Comparison of ENCODE assay signal across 1 cellular context in the genomic region with DNA sequence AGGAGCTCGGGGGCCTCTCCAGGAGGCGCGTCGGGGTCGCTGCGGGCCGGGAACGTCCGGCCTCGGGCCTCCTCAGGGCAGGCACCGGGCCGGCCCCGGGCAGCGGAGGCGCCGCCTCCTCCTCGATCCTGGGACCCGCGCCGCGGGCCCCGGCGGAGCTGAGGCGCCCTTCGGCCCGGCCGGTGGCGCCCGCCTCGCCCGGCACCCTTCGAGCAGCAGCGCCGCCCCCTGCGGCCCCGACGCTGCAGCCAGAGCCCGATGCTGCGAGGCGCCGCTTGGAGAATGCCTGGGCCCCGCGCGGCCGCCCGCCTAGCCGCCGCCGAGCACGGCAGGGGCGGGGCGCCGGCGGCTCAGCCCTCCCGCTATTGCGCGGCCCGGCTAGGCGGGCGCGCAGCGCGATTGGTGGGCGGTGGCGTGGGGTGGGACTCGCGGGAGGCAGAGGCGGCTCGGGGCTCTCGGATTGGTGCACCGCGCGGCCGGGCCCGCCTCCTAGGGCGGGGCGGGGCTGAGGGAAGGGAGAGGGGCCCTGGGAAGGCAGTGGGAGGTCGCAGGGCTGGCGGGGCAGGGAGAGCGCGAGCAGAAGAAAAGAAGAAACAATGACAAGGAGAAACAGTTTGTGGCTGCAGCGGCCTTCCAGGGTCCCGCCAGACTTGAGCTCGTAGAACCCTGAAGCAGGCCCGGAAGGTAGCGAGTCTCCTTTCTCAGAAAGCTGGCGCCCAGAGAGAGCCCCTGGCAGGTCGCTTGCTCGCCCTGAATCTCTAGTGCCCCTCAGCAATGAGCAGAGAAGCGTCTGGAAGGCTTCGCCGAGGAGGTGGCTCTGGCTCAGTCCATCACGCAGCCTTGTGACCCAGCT.
TF ChIP-seq lines count a peak whose summit lies in the region.

TSS of gene EEIG1 (minus strand) at position 284 of the 853 bp plus-strand sequence. CDS start 852 bp downstream, outside the sequence.

TF ChIP-seq in HepG2, 621 proteins besides CTCF, POLR2A, EP300 and RAD21 (continued from another document and continues in another):
- TF ChIP-seq, protein P1, sequence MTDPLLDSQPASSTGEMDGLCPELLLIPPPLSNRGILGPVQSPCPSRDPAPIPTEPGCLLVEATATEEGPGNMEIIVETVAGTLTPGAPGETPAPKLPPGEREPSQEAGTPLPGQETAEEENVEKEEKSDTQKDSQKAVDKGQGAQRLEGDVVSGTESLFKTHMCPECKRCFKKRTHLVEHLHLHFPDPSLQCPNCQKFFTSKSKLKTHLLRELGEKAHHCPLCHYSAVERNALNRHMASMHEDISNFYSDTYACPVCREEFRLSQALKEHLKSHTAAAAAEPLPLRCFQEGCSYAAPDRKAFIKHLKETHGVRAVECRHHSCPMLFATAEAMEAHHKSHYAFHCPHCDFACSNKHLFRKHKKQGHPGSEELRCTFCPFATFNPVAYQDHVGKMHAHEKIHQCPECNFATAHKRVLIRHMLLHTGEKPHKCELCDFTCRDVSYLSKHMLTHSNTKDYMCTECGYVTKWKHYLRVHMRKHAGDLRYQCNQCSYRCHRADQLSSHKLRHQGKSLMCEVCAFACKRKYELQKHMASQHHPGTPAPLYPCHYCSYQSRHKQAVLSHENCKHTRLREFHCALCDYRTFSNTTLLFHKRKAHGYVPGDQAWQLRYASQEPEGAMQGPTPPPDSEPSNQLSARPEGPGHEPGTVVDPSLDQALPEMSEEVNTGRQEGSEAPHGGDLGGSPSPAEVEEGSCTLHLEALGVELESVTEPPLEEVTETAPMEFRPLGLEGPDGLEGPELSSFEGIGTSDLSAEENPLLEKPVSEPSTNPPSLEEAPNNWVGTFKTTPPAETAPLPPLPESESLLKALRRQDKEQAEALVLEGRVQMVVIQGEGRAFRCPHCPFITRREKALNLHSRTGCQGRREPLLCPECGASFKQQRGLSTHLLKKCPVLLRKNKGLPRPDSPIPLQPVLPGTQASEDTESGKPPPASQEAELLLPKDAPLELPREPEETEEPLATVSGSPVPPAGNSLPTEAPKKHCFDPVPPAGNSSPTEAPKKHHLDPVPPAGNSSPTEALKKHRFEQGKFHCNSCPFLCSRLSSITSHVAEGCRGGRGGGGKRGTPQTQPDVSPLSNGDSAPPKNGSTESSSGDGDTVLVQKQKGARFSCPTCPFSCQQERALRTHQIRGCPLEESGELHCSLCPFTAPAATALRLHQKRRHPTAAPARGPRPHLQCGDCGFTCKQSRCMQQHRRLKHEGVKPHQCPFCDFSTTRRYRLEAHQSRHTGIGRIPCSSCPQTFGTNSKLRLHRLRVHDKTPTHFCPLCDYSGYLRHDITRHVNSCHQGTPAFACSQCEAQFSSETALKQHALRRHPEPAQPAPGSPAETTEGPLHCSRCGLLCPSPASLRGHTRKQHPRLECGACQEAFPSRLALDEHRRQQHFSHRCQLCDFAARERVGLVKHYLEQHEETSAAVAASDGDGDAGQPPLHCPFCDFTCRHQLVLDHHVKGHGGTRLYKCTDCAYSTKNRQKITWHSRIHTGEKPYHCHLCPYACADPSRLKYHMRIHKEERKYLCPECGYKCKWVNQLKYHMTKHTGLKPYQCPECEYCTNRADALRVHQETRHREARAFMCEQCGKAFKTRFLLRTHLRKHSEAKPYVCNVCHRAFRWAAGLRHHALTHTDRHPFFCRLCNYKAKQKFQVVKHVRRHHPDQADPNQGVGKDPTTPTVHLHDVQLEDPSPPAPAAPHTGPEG (CRISPR knock-in tag; IDR thresholded peaks at IDR 0.05), result no peak; the same call in 1 of the 2 replicates
- no peak for TF ChIP-seq RELA (CRISPR knock-in tag; IDR thresholded peaks at IDR 0.05)
- TF ChIP-seq ADNP (CRISPR knock-in tag; IDR thresholded peaks at IDR 0.05), result no peak
- 0 out of 2 replicates have a peak, but pooled peaks have one; percentile 11 for TF ChIP-seq GATAD2A (CRISPR knock-in tag; IDR thresholded peaks at IDR 0.05)
- TF ChIP-seq SP5 (CRISPR knock-in tag; IDR thresholded peaks at IDR 0.05; ENCODE audit: borderline replicate concordance, low read depth), result no peak; the same call in 1 of the 2 replicates
- TF ChIP-seq ZNF33A (CRISPR knock-in tag; IDR thresholded peaks at IDR 0.05; ENCODE audit: borderline replicate concordance), result no peak
- no peak for TF ChIP-seq ZEB1 (IDR thresholded peaks at IDR 0.05; ENCODE audit: insufficient replicate concordance, low read depth)
- no peak for TF ChIP-seq ZNF362 (CRISPR knock-in tag; IDR thresholded peaks at IDR 0.05; ENCODE audit: borderline replicate concordance)
- TF ChIP-seq, protein P2, sequence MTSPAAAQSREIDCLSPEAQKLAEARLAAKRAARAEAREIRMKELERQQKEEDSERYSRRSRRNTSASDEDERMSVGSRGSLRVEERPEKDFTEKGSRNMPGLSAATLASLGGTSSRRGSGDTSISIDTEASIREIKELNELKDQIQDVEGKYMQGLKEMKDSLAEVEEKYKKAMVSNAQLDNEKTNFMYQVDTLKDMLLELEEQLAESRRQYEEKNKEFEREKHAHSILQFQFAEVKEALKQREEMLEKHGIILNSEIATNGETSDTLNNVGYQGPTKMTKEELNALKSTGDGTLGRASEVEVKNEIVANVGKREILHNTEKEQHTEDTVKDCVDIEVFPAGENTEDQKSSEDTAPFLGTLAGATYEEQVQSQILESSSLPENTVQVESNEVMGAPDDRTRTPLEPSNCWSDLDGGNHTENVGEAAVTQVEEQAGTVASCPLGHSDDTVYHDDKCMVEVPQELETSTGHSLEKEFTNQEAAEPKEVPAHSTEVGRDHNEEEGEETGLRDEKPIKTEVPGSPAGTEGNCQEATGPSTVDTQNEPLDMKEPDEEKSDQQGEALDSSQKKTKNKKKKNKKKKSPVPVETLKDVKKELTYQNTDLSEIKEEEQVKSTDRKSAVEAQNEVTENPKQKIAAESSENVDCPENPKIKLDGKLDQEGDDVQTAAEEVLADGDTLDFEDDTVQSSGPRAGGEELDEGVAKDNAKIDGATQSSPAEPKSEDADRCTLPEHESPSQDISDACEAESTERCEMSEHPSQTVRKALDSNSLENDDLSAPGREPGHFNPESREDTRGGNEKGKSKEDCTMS (CRISPR knock-in tag; conservative IDR thresholded peaks at IDR 0.05), result no peak
- TF ChIP-seq FOXA3 (CRISPR knock-in tag; IDR thresholded peaks at IDR 0.05), result no peak
- peak; percentile 46 for TF ChIP-seq THAP11 (CRISPR knock-in tag; IDR thresholded peaks at IDR 0.05)
- TF ChIP-seq ZNF788 (CRISPR knock-in tag; IDR thresholded peaks at IDR 0.05; ENCODE audit: borderline replicate concordance), result 0 out of 2 replicates have a peak, but pooled peaks have one; percentile 57
- no peak for TF ChIP-seq PRPF4 (IDR thresholded peaks at IDR 0.05; ENCODE audit: low read depth, low read length, poor library complexity, severe bottlenecking)
- TF ChIP-seq PRMT3 (CRISPR knock-in tag; IDR thresholded peaks at IDR 0.05; ENCODE audit: borderline replicate concordance, low read depth), result no peak
- no peak for TF ChIP-seq ZNF598 (CRISPR knock-in tag; IDR thresholded peaks at IDR 0.05; ENCODE audit: borderline replicate concordance)
- TF ChIP-seq SP4 (CRISPR knock-in tag; IDR thresholded peaks at IDR 0.05), result peak; percentile 97
- TF ChIP-seq ZNF180 (CRISPR knock-in tag; IDR thresholded peaks at IDR 0.05; ENCODE audit: borderline replicate concordance, low read depth), result no peak
- no peak for TF ChIP-seq ZNF652 (CRISPR knock-in tag; IDR thresholded peaks at IDR 0.05; ENCODE audit: borderline replicate concordance, low read depth)
- TF ChIP-seq KAT2B (IDR thresholded peaks at IDR 0.05; ENCODE audit: borderline replicate concordance, low read depth, low read length), result no peak
- TF ChIP-seq ATM (IDR thresholded peaks at IDR 0.05; ENCODE audit: borderline replicate concordance), result no peak
- TF ChIP-seq ZHX1 (CRISPR knock-in tag; IDR thresholded peaks at IDR 0.05; ENCODE audit: low read depth), result no peak
- TF ChIP-seq LBX2 (CRISPR knock-in tag; IDR thresholded peaks at IDR 0.05; ENCODE audit: borderline replicate concordance), result no peak
- no peak; the same call in 1 of the 2 replicates for TF ChIP-seq SAFB2 (CRISPR knock-in tag; IDR thresholded peaks at IDR 0.05; ENCODE audit: borderline replicate concordance, low read depth)
- no peak for TF ChIP-seq ZNF253 (CRISPR knock-in tag; IDR thresholded peaks at IDR 0.05; ENCODE audit: borderline replicate concordance)
- no peak for TF ChIP-seq TEAD3 (CRISPR knock-in tag; optimal IDR thresholded peaks at IDR 0.05; ENCODE audit: borderline replicate concordance)
- peak; percentile 19; the same call in 1 of the 2 replicates for TF ChIP-seq CREB1 (IDR thresholded peaks at IDR 0.05)
- TF ChIP-seq CREB1 (CRISPR knock-in tag; IDR thresholded peaks at IDR 0.05), result no peak
- no peak for TF ChIP-seq ATF7 (IDR thresholded peaks at IDR 0.05)
- no peak for TF ChIP-seq ATF7 (CRISPR knock-in tag; IDR thresholded peaks at IDR 0.05)
- TF ChIP-seq, protein P3, sequence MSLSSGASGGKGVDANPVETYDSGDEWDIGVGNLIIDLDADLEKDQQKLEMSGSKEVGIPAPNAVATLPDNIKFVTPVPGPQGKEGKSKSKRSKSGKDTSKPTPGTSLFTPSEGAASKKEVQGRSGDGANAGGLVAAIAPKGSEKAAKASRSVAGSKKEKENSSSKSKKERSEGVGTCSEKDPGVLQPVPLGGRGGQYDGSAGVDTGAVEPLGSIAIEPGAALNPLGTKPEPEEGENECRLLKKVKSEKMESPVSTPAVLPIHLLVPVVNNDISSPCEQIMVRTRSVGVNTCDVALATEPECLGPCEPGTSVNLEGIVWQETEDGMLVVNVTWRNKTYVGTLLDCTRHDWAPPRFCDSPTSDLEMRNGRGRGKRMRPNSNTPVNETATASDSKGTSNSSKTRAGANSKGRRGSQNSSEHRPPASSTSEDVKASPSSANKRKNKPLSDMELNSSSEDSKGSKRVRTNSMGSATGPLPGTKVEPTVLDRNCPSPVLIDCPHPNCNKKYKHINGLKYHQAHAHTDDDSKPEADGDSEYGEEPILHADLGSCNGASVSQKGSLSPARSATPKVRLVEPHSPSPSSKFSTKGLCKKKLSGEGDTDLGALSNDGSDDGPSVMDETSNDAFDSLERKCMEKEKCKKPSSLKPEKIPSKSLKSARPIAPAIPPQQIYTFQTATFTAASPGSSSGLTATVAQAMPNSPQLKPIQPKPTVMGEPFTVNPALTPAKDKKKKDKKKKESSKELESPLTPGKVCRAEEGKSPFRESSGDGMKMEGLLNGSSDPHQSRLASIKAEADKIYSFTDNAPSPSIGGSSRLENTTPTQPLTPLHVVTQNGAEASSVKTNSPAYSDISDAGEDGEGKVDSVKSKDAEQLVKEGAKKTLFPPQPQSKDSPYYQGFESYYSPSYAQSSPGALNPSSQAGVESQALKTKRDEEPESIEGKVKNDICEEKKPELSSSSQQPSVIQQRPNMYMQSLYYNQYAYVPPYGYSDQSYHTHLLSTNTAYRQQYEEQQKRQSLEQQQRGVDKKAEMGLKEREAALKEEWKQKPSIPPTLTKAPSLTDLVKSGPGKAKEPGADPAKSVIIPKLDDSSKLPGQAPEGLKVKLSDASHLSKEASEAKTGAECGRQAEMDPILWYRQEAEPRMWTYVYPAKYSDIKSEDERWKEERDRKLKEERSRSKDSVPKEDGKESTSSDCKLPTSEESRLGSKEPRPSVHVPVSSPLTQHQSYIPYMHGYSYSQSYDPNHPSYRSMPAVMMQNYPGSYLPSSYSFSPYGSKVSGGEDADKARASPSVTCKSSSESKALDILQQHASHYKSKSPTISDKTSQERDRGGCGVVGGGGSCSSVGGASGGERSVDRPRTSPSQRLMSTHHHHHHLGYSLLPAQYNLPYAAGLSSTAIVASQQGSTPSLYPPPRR (CRISPR knock-in tag; IDR thresholded peaks at IDR 0.05; ENCODE audit: borderline replicate concordance), result no peak
- TF ChIP-seq THAP8 (CRISPR knock-in tag; IDR thresholded peaks at IDR 0.05; ENCODE audit: borderline replicate concordance), result no peak
- no peak for TF ChIP-seq MATR3 (CRISPR knock-in tag; IDR thresholded peaks at IDR 0.05)
- TF ChIP-seq ZSCAN25 (CRISPR knock-in tag; IDR thresholded peaks at IDR 0.05), result no peak
- no peak for TF ChIP-seq SYNCRIP (IDR thresholded peaks at IDR 0.05; ENCODE audit: insufficient read depth, low read depth, low read length)
- TF ChIP-seq KLF11 (CRISPR knock-in tag; IDR thresholded peaks at IDR 0.05), result no peak
- no peak for TF ChIP-seq FLYWCH1 (CRISPR knock-in tag; IDR thresholded peaks at IDR 0.05)
- TF ChIP-seq CENPBD1 (CRISPR knock-in tag; IDR thresholded peaks at IDR 0.05; ENCODE audit: borderline replicate concordance, low read depth), result no peak; the same call in 1 of the 2 replicates
- TF ChIP-seq TBX3 (IDR thresholded peaks at IDR 0.05; ENCODE audit: borderline replicate concordance), result no peak
- TF ChIP-seq PLRG1 (conservative IDR thresholded peaks at IDR 0.05), result no peak
- TF ChIP-seq SATB2 (CRISPR knock-in tag; IDR thresholded peaks at IDR 0.05), result no peak
- TF ChIP-seq ZNF557 (CRISPR knock-in tag; IDR thresholded peaks at IDR 0.05), result no peak
